Comparison of ENCODE assay signal across 1 cellular context in genomic region chr16:3106205-3106928, GRCh38.
TF ChIP-seq lines count a peak whose summit lies in the region.

No MANE protein-coding gene starts in this region.

TF ChIP-seq in GM12878, 131 proteins besides CTCF, POLR2A, EP300 and RAD21 (continued from another document):
- TF ChIP-seq MYC (IDR thresholded peaks at IDR 0.05; ENCODE audit: insufficient read depth, insufficient read length, insufficient replicate concordance, low read length, severe bottlenecking) (no peak), SMAD1 (IDR thresholded peaks at IDR 0.05; ENCODE audit: low read depth, partially characterized antibody) (no peak), ZSCAN29 (IDR thresholded peaks at IDR 0.05) (no peak), NR2C2 (IDR thresholded peaks at IDR 0.05; ENCODE audit: borderline replicate concordance, control insufficient read depth, insufficient read length, low read depth) (no peak), RFX5 (IDR thresholded peaks at IDR 0.05; ENCODE audit: low read depth, low read length) (no peak), PKNOX1 (IDR thresholded peaks at IDR 0.05) (no peak), FOS (IDR thresholded peaks at IDR 0.05; ENCODE audit: borderline replicate concordance, extremely low read depth, insufficient read length) (no peak), EGR1 (IDR thresholded peaks at IDR 0.05; ENCODE audit: borderline replicate concordance in 1 of 2, low read depth in 2 of 2, low read length in 2 of 2) (peak in 1 of 2 experiments; percentile 44; a peak in 1 of 3 replicates), ETV6 (conservative IDR thresholded peaks at IDR 0.05 in 1 of 2, IDR thresholded peaks at IDR 0.05 in 1 of 2; ENCODE audit: borderline replicate concordance in 1 of 2, low read depth in 1 of 2) (no peak), SREBF1 (IDR thresholded peaks at IDR 0.05; ENCODE audit: low read length) (no peak), CBFB (IDR thresholded peaks at IDR 0.05; ENCODE audit: low read depth) (no peak)
- TF ChIP-seq, protein P1, sequence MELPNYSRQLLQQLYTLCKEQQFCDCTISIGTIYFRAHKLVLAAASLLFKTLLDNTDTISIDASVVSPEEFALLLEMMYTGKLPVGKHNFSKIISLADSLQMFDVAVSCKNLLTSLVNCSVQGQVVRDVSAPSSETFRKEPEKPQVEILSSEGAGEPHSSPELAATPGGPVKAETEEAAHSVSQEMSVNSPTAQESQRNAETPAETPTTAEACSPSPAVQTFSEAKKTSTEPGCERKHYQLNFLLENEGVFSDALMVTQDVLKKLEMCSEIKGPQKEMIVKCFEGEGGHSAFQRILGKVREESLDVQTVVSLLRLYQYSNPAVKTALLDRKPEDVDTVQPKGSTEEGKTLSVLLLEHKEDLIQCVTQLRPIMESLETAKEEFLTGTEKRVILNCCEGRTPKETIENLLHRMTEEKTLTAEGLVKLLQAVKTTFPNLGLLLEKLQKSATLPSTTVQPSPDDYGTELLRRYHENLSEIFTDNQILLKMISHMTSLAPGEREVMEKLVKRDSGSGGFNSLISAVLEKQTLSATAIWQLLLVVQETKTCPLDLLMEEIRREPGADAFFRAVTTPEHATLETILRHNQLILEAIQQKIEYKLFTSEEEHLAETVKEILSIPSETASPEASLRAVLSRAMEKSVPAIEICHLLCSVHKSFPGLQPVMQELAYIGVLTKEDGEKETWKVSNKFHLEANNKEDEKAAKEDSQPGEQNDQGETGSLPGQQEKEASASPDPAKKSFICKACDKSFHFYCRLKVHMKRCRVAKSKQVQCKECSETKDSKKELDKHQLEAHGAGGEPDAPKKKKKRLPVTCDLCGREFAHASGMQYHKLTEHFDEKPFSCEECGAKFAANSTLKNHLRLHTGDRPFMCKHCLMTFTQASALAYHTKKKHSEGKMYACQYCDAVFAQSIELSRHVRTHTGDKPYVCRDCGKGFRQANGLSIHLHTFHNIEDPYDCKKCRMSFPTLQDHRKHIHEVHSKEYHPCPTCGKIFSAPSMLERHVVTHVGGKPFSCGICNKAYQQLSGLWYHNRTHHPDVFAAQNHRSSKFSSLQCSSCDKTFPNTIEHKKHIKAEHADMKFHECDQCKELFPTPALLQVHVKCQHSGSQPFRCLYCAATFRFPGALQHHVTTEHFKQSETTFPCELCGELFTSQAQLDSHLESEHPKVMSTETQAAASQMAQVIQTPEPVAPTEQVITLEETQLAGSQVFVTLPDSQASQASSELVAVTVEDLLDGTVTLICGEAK (IDR thresholded peaks at IDR 0.05; ENCODE audit: borderline replicate concordance), result peak; percentile 95
